ENCODE assay signal across 29 cellular contexts in the genomic region with DNA sequence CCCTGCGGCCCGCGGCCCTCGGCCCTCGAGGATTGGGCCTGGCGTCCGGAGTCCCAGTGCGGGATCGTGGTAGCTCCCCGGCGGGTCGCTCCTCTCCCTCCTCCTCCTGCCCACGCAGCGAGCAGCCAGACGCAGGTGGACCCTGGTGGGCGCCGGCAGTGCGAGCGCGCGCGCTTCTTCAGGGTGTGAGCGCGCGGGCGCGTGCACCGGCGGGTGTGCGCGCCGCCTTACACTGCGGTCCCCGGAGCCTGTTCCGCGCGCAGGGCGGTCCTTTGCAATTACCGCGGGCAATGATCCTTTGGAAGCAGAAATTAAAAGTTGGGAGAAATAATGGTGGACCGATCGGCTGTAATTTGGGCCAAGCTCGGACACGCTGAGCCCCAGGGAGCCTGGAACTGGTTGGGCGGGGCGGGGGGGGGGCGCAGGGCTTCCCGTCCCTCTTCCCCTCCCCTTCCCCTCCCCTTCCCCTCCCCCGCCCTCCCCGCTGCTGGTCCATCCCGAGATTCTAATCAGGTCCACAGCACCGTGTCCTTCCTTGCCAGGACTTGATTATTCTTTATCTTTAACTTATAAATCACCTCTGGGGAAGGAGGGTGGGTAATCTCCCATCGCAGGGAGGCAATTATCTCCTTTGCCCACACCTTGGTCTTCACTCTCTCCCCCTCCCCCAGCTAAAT. TPM values are rescaled to one million over a fixed set of nuclear protein-coding genes. Genes with fewer than 3 reads are reported as not detected.
DNase-seq lines count a peak whose midpoint lies in the region; ATAC-seq, FAIRE-seq and TF ChIP-seq lines count a peak whose summit lies in the region.
"Had no signal": no experiment of that assay in that cellular context is flagged by ENCODE, and none has a peak within 500 bp of the region (broad histone marks: within the 10 kb centered on the region; RNA-seq: fewer than 3 reads in every experiment).

No MANE protein-coding gene starts in this region.

- no peak for ATAC-seq in A549
- ATAC-seq: activated T-cell treated with anti-CD3 and anti-CD28 coated beads, Interleukin-2, amount 50 U/mL, for 72 hours; foreskin keratinocyte; left lobe of liver; mucosa of descending colon had no signal

- H3K9ac ChIP-seq in HUES6 (ENCODE audit: low read length): no peak overlapping the region
- H3K9ac ChIP-seq: BLaER1 treated with 17β-estradiol and CSF1 and Interleukin-3, amounts not matched to agents 10 nM and 100 nM; KMS-11 had no signal

- peak overlapping the region; percentile 61 for H3K4me3 Mint-ChIP-seq in glutamatergic neuron (ENCODE audit: unreplicated experiment)
- H3K4me3 Mint-ChIP-seq: activated T-cell treated with anti-CD3 and anti-CD28 coated beads, Interleukin-2, amount 50 U/mL, for 72 hours had no signal

- TF ChIP-seq RAD21 in A549 (conservative IDR thresholded peaks at IDR 0.05 in 1 of 2, IDR thresholded peaks at IDR 0.05 in 1 of 2): no peak

- no peaks in the 10 kb centered on the region for H3K36me3 Mint-ChIP-seq in glutamatergic neuron (ENCODE audit: unreplicated experiment)

- TF ChIP-seq CTCF in A549 (IDR thresholded peaks at IDR 0.05): no peak
- TF ChIP-seq CTCF in glutamatergic neuron (IDR thresholded peaks at IDR 0.05; ENCODE audit: partially characterized antibody, unreplicated experiment): no peak

- 17% methylated on average over 15 of the region's 53 CpGs for WGBS in A549 (ENCODE audit: missing lambda C conversion rate)

- H3K27me3 ChIP-seq in HUES6 (ENCODE audit: control insufficient read depth, insufficient read depth, low read length): peaks cover 100% of the 10 kb centered on the region

- CTCF ChIA-PET in A549 (lab: Yijun Ruan, JAX): interaction anchor here (0.7 kb wide), 1 partner anchor 166 kb away, joined by 3 read pairs; no protein-coding TSS in a partner anchor

- peaks cover 30% of the 10 kb centered on the region for H3K27me3 Mint-ChIP-seq in glutamatergic neuron (ENCODE audit: unreplicated experiment)

- TF ChIP-seq POLR2A in A549 (IDR thresholded peaks at IDR 0.05; ENCODE audit: low read length): no peak

- POLR2A ChIA-PET in A549 (lab: Yijun Ruan, JAX): no interaction called here

- no peaks in the 10 kb centered on the region for H3K36me3 ChIP-seq in HUES6 (ENCODE audit: control insufficient read depth, insufficient read depth, low read length)
- H3K36me3 ChIP-seq: BLaER1 treated with 17β-estradiol and CSF1 and Interleukin-3, amounts not matched to agents 10 nM and 100 nM; spleen; vagina had no signal

- no peaks in the 10 kb centered on the region for H3K4me1 ChIP-seq in A549
- H3K4me1 ChIP-seq in HUES6 (ENCODE audit: control insufficient read depth, insufficient read depth, low read length): no peaks in the 10 kb centered on the region
- H3K4me1 ChIP-seq: BLaER1 treated with 17β-estradiol and CSF1 and Interleukin-3, amounts not matched to agents 10 nM and 100 nM; foreskin keratinocyte had no signal

- TF ChIP-seq EP300 in A549 (IDR thresholded peaks at IDR 0.05): no peak

- DNase-seq in NCI-H1694 treated with DMSO at 0.1 percent for 48 hours (lab: John Stamatoyannopoulos, UW) (peak; percentile 21), NCI-H1694 (lab: John Stamatoyannopoulos, UW) (no peak), A549 (ENCODE audit: low read depth in 1 of 2, low spot score in 1 of 2) (no peak), glutamatergic neuron (peak; percentile 18), H4 (ENCODE audit: low spot score) (no peak), ureter (ENCODE audit: low spot score) (no peak), NCI-H2029 (lab: John Stamatoyannopoulos, UW) (no peak)
- DNase-seq: activated CD4-positive, alpha-beta T cell treated with anti-CD3 and anti-CD28 coated beads, Interleukin-2, amount 50 U/mL, for 4 hours; activated T-cell treated with anti-CD3 and anti-CD28 coated beads, Interleukin-2, amount 50 U/mL, for 72 hours; dermis blood vessel endothelial cell; foreskin keratinocyte; GDM1; mucosa of descending colon; NCI-H1092; NCI-H2107; spleen; stimulated activated CD8-positive, alpha-beta memory T cell treated with anti-CD3 and anti-CD28 coated beads, Interleukin-4, amount 100 ng/mL, for 48 hours had no signal

- peaks cover 11% of the 10 kb centered on the region for H3K9me3 Mint-ChIP-seq in glutamatergic neuron (ENCODE audit: unreplicated experiment)
- H3K9me3 Mint-ChIP-seq: activated T-cell treated with anti-CD3 and anti-CD28 coated beads, Interleukin-2, amount 50 U/mL, for 72 hours had no signal

- H3K9me3 ChIP-seq in A549 (no peaks in the 10 kb centered on the region), HUES6 (ENCODE audit: control insufficient read depth, insufficient read depth, low read depth, low read length) (no peaks in the 10 kb centered on the region)
- H3K9me3 ChIP-seq: mucosa of descending colon, vagina had no signal

- H3K4me3 ChIP-seq in A549 (no peak overlapping the region), HUES6 (ENCODE audit: low read depth, low read length) (peak overlapping the region; percentile 44)
- H3K4me3 ChIP-seq: BLaER1 treated with 17β-estradiol and CSF1 and Interleukin-3, amounts not matched to agents 10 nM and 100 nM; mucosa of descending colon; vagina had no signal

- FAIRE-seq in A549 (lab: Jason Lieb, UNC): no peak
- FAIRE-seq: bronchial epithelial cell, GM12891, TTC549 had no signal

- peak overlapping the region; percentile 48 for H3K4me2 ChIP-seq in A549
- H3K4me2 ChIP-seq: BLaER1 treated with 17β-estradiol and CSF1 and Interleukin-3, amounts not matched to agents 10 nM and 100 nM; KMS-11 had no signal

- H3K4me1 Mint-ChIP-seq in glutamatergic neuron (ENCODE audit: low read depth, unreplicated experiment): peaks cover 6% of the 10 kb centered on the region

- H3K27ac ChIP-seq in A549 (no peak overlapping the region), HUES6 (ENCODE audit: low read depth, low read length) (no peak overlapping the region)
- H3K27ac ChIP-seq: BLaER1 treated with 17β-estradiol and CSF1 and Interleukin-3, amounts not matched to agents 10 nM and 100 nM; epithelial cell of prostate; foreskin keratinocyte; KMS-11; spleen; vagina had no signal

- peak overlapping the region; percentile 14 for H3K27ac Mint-ChIP-seq in glutamatergic neuron (ENCODE audit: unreplicated experiment)
- H3K27ac Mint-ChIP-seq: activated T-cell treated with anti-CD3 and anti-CD28 coated beads, Interleukin-2, amount 50 U/mL, for 72 hours had no signal

TF ChIP-seq in A549, 52 proteins besides CTCF, POLR2A, EP300 and RAD21:
- TF ChIP-seq ESRRA (IDR thresholded peaks at IDR 0.05; ENCODE audit: borderline replicate concordance, low read length) (no peak), NR3C1 (IDR thresholded peaks at IDR 0.05) (no peak), TFCP2L1 (CRISPR knock-in tag; IDR thresholded peaks at IDR 0.05) (no peak), KDM5A (IDR thresholded peaks at IDR 0.05) (no peak)
- TF ChIP-seq, protein P1, sequence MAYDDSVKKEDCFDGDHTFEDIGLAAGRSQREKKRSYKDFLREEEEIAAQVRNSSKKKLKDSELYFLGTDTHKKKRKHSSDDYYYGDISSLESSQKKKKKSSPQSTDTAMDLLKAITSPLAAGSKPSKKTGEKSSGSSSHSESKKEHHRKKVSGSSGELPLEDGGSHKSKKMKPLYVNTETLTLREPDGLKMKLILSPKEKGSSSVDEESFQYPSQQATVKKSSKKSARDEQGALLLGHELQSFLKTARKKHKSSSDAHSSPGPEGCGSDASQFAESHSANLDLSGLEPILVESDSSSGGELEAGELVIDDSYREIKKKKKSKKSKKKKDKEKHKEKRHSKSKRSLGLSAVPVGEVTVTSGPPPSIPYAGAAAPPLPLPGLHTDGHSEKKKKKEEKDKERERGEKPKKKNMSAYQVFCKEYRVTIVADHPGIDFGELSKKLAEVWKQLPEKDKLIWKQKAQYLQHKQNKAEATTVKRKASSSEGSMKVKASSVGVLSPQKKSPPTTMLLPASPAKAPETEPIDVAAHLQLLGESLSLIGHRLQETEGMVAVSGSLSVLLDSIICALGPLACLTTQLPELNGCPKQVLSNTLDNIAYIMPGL (CRISPR knock-in tag; IDR thresholded peaks at IDR 0.05; ENCODE audit: borderline replicate concordance): no peak
- TF ChIP-seq, protein P2, sequence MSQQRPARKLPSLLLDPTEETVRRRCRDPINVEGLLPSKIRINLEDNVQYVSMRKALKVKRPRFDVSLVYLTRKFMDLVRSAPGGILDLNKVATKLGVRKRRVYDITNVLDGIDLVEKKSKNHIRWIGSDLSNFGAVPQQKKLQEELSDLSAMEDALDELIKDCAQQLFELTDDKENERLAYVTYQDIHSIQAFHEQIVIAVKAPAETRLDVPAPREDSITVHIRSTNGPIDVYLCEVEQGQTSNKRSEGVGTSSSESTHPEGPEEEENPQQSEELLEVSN (IDR thresholded peaks at IDR 0.05; ENCODE audit: borderline replicate concordance, low read depth): no peak

RNA-seq across cellular contexts. Expression of a gene that starts 1.6 kb away (rescaled TPM):
- polyA plus RNA-seq in A549 (2011; rRNA removed) (not detected in 2 replicates), A549 (2017; fragmentation: RNase III; extraction: RNeasy Plus Mini Kit Qiagen cat#74134 plus additional on column Dnase treatment) (not detected in 3 replicates)
- not detected in 2 replicates for polyA plus RNA-seq in A549 (2012; cell fraction: cytosol; rRNA removed)
- not detected in 2 replicates for polyA plus RNA-seq in A549 (2012; cell fraction: nucleus; rRNA removed)
- not detected in 2 replicates for polyA minus RNA-seq in A549 (2011; rRNA and poly(A)+ RNA removed)
- total RNA-seq in glutamatergic neuron (ENCODE audit: unreplicated experiment) (not detected), ureter (not detected)
- not detected in 2 replicates for total RNA-seq in H4 (2014; rRNA removed; shearing (Covaris generic))
- total RNA-seq: A172; activated T-cell treated with anti-CD3 and anti-CD28 coated beads, Interleukin-2, amount 50 U/mL, for 72 hours; bronchial epithelial cell; dermis blood vessel endothelial cell; foreskin keratinocyte; left lobe of liver; mucosa of descending colon; RPMI7951; spleen; vagina had no signal
- polyA plus RNA-seq: adipose tissue, foreskin keratinocyte, spleen had no signal

Comparison
In these comparisons a context has a peak if more than half of its experiments do, and no peak if none do; other contexts are left out.
1. DNase-seq: peak in NCI-H1694 treated with DMSO at 0.1 percent for 48 hours (single experiment) and glutamatergic neuron (single experiment); none in NCI-H1694 (single experiment), A549 (0 of 2), H4 (single experiment), ureter (single experiment) and NCI-H2029 (single experiment).